ENCODE assay signal across 8 cellular contexts in genomic region chr11:85595285-85595884, GRCh38. TPM values are rescaled to one million over a fixed set of nuclear protein-coding genes. Genes with fewer than 3 reads are reported as not detected.
DNase-seq lines count a peak whose midpoint lies in the region; ATAC-seq and TF ChIP-seq lines count a peak whose summit lies in the region.

No MANE protein-coding gene starts in this region.

- H3K4me1 Mint-ChIP-seq in CD4-positive, alpha-beta memory T cell = no peaks in the 10 kb centered on the region
- H3K4me1 Mint-ChIP-seq in neural crest cell = no peaks in the 10 kb centered on the region

- POLR2A ChIA-PET in CD4-positive, alpha-beta memory T cell (lab: Charles Lee; ENCODE audit: partially characterized antibody) = no interaction called here

- peaks cover 0 to 3% of the 10 kb centered on the region in 2 donors for H3K27me3 Mint-ChIP-seq in CD4-positive, alpha-beta memory T cell
- no peaks in the 10 kb centered on the region for H3K27me3 Mint-ChIP-seq in neural crest cell (ENCODE audit: low read depth)

- no peaks in the 10 kb centered on the region for H3K9me3 Mint-ChIP-seq in CD4-positive, alpha-beta memory T cell
- H3K9me3 Mint-ChIP-seq in neural crest cell = no peaks in the 10 kb centered on the region

- H3K27me3 ChIP-seq in CD4-positive, alpha-beta memory T cell (ENCODE audit: insufficient read depth, low read length) = no peaks in the 10 kb centered on the region

- no peak for TF ChIP-seq POLR2A in erythroblast (IDR thresholded peaks at IDR 0.05; ENCODE audit: low read length)

- H3K27ac Mint-ChIP-seq in CD4-positive, alpha-beta memory T cell = no peak overlapping the region
- H3K27ac Mint-ChIP-seq in neural crest cell (ENCODE audit: unreplicated experiment) = no peak overlapping the region

- no peaks in the 10 kb centered on the region for H3K36me3 ChIP-seq in CD4-positive, alpha-beta memory T cell (ENCODE audit: insufficient read depth, low read length)

- H3K36me3 Mint-ChIP-seq in CD4-positive, alpha-beta memory T cell = no peaks in the 10 kb centered on the region
- H3K36me3 Mint-ChIP-seq in neural crest cell (ENCODE audit: low read depth) = no peaks in the 10 kb centered on the region

- no peak overlapping the region for H3K4me3 ChIP-seq in CD4-positive, alpha-beta memory T cell (ENCODE audit: low read length in 2 of 2)

- TF ChIP-seq CTCF in neural crest cell (conservative IDR thresholded peaks at IDR 0.05) = peak; percentile 82

- ATAC-seq in GM18909 (IDR thresholded peaks at IDR 0.05; ENCODE audit: poor library complexity, unreplicated experiment) = peak; percentile 72
- no peak for ATAC-seq in HG03095 (IDR thresholded peaks at IDR 0.05; ENCODE audit: unreplicated experiment)
- ATAC-seq in GM21390 (IDR thresholded peaks at IDR 0.05; ENCODE audit: unreplicated experiment) = no peak

- H3K4me1 ChIP-seq in CD4-positive, alpha-beta memory T cell (ENCODE audit: insufficient read depth, low read length) = no peaks in the 10 kb centered on the region

- intact Hi-C loops in CD4-positive, alpha-beta memory T cell (cut with micrococcal nuclease) = loop anchor here (1.0 to 10.0 kb wide), 11 partner anchors 33 to 1697 kb away; partner anchors contain the start of genes CCDC83 and TMEM126B

- no peak overlapping the region for H3K27ac ChIP-seq in CD4-positive, alpha-beta memory T cell (ENCODE audit: low read depth, low read length)

- no peaks in the 10 kb centered on the region for H3K9me3 ChIP-seq in CD4-positive, alpha-beta memory T cell (ENCODE audit: control insufficient read depth in 1 of 2, low read length in 2 of 2)

- CTCF ChIA-PET in CD4-positive, alpha-beta memory T cell (lab: Charles Lee; ENCODE audit: partially characterized antibody) = interaction anchor here (0.7 to 1.6 kb wide), 10 partner anchors 18 to 1209 kb away, joined by 3 to 7 read pairs (median 3); no protein-coding TSS in a partner anchor

- H3K4me3 Mint-ChIP-seq in CD4-positive, alpha-beta memory T cell = no peak overlapping the region
- H3K4me3 Mint-ChIP-seq in neural crest cell = no peak overlapping the region

- DNase-seq in CD4-positive, alpha-beta memory T cell = peak in 4 of 5 donors; percentile 41 to 63 (median 54)
- peak; percentile 43 for DNase-seq in KG1 (lab: John Stamatoyannopoulos, UW)
- DNase-seq in SHP77 (lab: John Stamatoyannopoulos, UW) = peak; percentile 35 to 44
- peak; percentile 54 to 71 for DNase-seq in erythroblast (lab: John Stamatoyannopoulos, UW)
- no peak for DNase-seq in neural crest cell (ENCODE audit: low read depth, low spot score)

RNA-seq across cellular contexts. Expression of gene DLG2, which starts 31.8 kb away (rescaled TPM):
- 1 to 10 TPM; 2.7 TPM for total RNA-seq in CD4-positive, alpha-beta memory T cell
- 1 to 10 TPM in 1 of 2 donors, under 1 TPM in 1; 0.78 to 1.1 TPM for polyA plus RNA-seq in CD4-positive, alpha-beta memory T cell
- 2.1 and 3.6 TPM in 2 replicates for total RNA-seq in neural crest cell

RNA-seq across cellular contexts. Expression of gene TMEM126B, which starts 33.0 kb away (rescaled TPM):
- 10 to 100 TPM; 40.9 to 46.8 TPM for total RNA-seq in CD4-positive, alpha-beta memory T cell
- polyA plus RNA-seq in CD4-positive, alpha-beta memory T cell = 10 to 100 TPM; 66.6 to 73.4 TPM
- total RNA-seq in neural crest cell = 48.4 and 48.6 TPM in 2 replicates

RNA-seq across cellular contexts. Expression of gene TMEM126A, which starts 52.4 kb away (rescaled TPM):
- total RNA-seq in CD4-positive, alpha-beta memory T cell = 10 to 100 TPM; 17.4 to 17.5 TPM
- 10 to 100 TPM; 67.2 to 70.0 TPM for polyA plus RNA-seq in CD4-positive, alpha-beta memory T cell
- total RNA-seq in neural crest cell = 34.6 and 36.4 TPM in 2 replicates
